In the genomic region with DNA sequence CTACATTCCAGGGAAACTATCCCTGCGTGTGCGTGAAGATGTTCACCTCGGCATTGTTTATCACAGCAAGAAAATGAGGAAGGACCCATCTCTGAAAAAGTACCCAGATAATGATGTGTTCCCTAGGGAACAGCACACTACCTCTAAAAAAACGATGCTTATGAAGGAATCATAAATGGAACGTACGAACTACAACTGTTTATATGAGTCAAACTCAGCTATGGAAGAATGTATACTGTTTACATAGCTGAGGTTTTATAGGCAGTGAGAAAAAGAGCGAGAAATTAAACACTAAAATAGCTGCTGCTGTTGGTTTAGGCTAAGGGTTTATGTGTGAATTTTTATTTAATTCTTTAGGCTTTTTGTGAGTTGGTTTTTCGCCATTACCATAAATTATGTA, we compare ENCODE assay signal across 10 cellular contexts. TPM values are rescaled to one million over a fixed set of nuclear protein-coding genes. Genes with fewer than 3 reads are reported as not detected.
DNase-seq lines count a peak whose midpoint lies in the region; ATAC-seq and TF ChIP-seq lines count a peak whose summit lies in the region.
"Had no signal": no experiment of that assay in that cellular context is flagged by ENCODE, and none has a peak within 500 bp of the region (broad histone marks: within the 10 kb centered on the region; RNA-seq: fewer than 3 reads in every experiment).

No MANE protein-coding gene starts in this region.

- H3K4me3 Mint-ChIP-seq in activated naive CD4-positive, alpha-beta T cell treated with anti-CD3 and anti-CD28 coated beads, Interleukin-2, amount 50 U/mL, for 24 hours = no peak overlapping the region
- H3K4me3 Mint-ChIP-seq in activated B cell treated with CpG ODN at 0.5 μM for 24 hours (no peak overlapping the region), progenitor cell of endocrine pancreas (ENCODE audit: low read depth) (no peak overlapping the region)

- H3K9me3 Mint-ChIP-seq in activated naive CD4-positive, alpha-beta T cell treated with anti-CD3 and anti-CD28 coated beads, Interleukin-2, amount 50 U/mL, for 24 hours = no peaks in the 10 kb centered on the region
- H3K9me3 Mint-ChIP-seq in activated B cell treated with CpG ODN at 0.5 μM for 24 hours (no peaks in the 10 kb centered on the region), progenitor cell of endocrine pancreas (ENCODE audit: low read depth) (no peaks in the 10 kb centered on the region)

- no peaks in the 10 kb centered on the region for H3K27me3 ChIP-seq in thoracic aorta (replicated peaks; ENCODE audit: insufficient read depth)

- H3K36me3 ChIP-seq in thoracic aorta = peaks cover 98% of the 10 kb centered on the region

- H3K4me3 ChIP-seq in thoracic aorta = no peak overlapping the region
- H3K4me3 ChIP-seq: lung had no signal

- no peaks in the 10 kb centered on the region for H3K4me1 ChIP-seq in thoracic aorta (ENCODE audit: control insufficient read depth in 1 of 2, low read depth in 2 of 2)

- DNase-seq in activated naive CD4-positive, alpha-beta T cell treated with anti-CD3 and anti-CD28 coated beads, Interleukin-2, amount 50 U/mL, for 16 hours = no peak
- DNase-seq in activated B cell treated with CpG ODN at 0.5 μM for 24 hours = no peak
- DNase-seq in fibroblast of the conjunctiva (ENCODE audit: low read depth) = peak; percentile 37
- no peak for DNase-seq in thoracic aorta (ENCODE audit: low spot score)
- DNase-seq in progenitor cell of endocrine pancreas (ENCODE audit: low spot score, unreplicated experiment) = no peak
- DNase-seq: T1000 had no signal

- H3K9me3 ChIP-seq in thoracic aorta = no peaks in the 10 kb centered on the region

- CTCF ChIA-PET in activated B cell treated with CpG ODN at 0.5 μM for 24 hours (lab: Charles Lee) = interaction anchor here (0.6 to 10.0 kb wide), 20 partner anchors 9 to 205 kb away, joined by 3 to 144 read pairs (median 6); no protein-coding TSS in a partner anchor

- ATAC-seq in activated B cell treated with CpG ODN at 0.5 μM for 24 hours (ENCODE audit: low read depth) (peak; percentile 19), thoracic aorta (ENCODE audit: insufficient number of reproducible peaks, low FRiP score, low read depth) (no peak), GM18861 (IDR thresholded peaks at IDR 0.05; ENCODE audit: unreplicated experiment) (no peak), HG02642 (IDR thresholded peaks at IDR 0.05; ENCODE audit: poor library complexity, unreplicated experiment) (no peak)

- peak overlapping the region; percentile 55 for H3K27ac Mint-ChIP-seq in activated naive CD4-positive, alpha-beta T cell treated with anti-CD3 and anti-CD28 coated beads, Interleukin-2, amount 50 U/mL, for 24 hours
- H3K27ac Mint-ChIP-seq in activated B cell treated with CpG ODN at 0.5 μM for 24 hours (peak overlapping the region; percentile 21), progenitor cell of endocrine pancreas (no peak overlapping the region)

- no peak for TF ChIP-seq CTCF in activated B cell treated with CpG ODN at 0.5 μM for 24 hours (IDR thresholded peaks at IDR 0.05)
- TF ChIP-seq CTCF in thoracic aorta (IDR thresholded peaks at IDR 0.05) = no peak
- no peak for TF ChIP-seq CTCF in progenitor cell of endocrine pancreas (IDR thresholded peaks at IDR 0.05; ENCODE audit: unreplicated experiment)

- peak overlapping the region; percentile 25 to 30 for H3K27ac ChIP-seq in thoracic aorta

- intact Hi-C loops in activated B cell treated with CpG ODN at 0.5 μM for 24 hours (cut with micrococcal nuclease) = loop anchor here (1.0 kb wide), 4 partner anchors 86 to 184 kb away; no protein-coding TSS in a partner anchor

- H3K36me3 Mint-ChIP-seq in activated naive CD4-positive, alpha-beta T cell treated with anti-CD3 and anti-CD28 coated beads, Interleukin-2, amount 50 U/mL, for 24 hours = peaks cover 14% of the 10 kb centered on the region
- H3K36me3 Mint-ChIP-seq in activated B cell treated with CpG ODN at 0.5 μM for 24 hours (ENCODE audit: low read depth) = peaks cover 95% of the 10 kb centered on the region
- peaks cover 24% of the 10 kb centered on the region for H3K36me3 Mint-ChIP-seq in progenitor cell of endocrine pancreas (ENCODE audit: insufficient read depth)

- POLR2A ChIA-PET in activated B cell treated with CpG ODN at 0.5 μM for 24 hours (lab: Charles Lee) = interaction anchor here (1.0 to 4.8 kb wide), 4 partner anchors 26 to 169 kb away, joined by 3 to 20 read pairs (median 10); a partner anchor contains a TSS

- H3K4me1 Mint-ChIP-seq in activated naive CD4-positive, alpha-beta T cell treated with anti-CD3 and anti-CD28 coated beads, Interleukin-2, amount 50 U/mL, for 24 hours = peaks cover 9% of the 10 kb centered on the region
- H3K4me1 Mint-ChIP-seq in activated B cell treated with CpG ODN at 0.5 μM for 24 hours (peaks cover 7% of the 10 kb centered on the region), progenitor cell of endocrine pancreas (ENCODE audit: low read depth) (no peaks in the 10 kb centered on the region)

- no peaks in the 10 kb centered on the region for H3K27me3 Mint-ChIP-seq in activated naive CD4-positive, alpha-beta T cell treated with anti-CD3 and anti-CD28 coated beads, Interleukin-2, amount 50 U/mL, for 24 hours
- H3K27me3 Mint-ChIP-seq in activated B cell treated with CpG ODN at 0.5 μM for 24 hours (no peaks in the 10 kb centered on the region), progenitor cell of endocrine pancreas (no peaks in the 10 kb centered on the region)

RNA-seq across cellular contexts. Expression of a gene that starts 48.9 kb away (rescaled TPM):
- total RNA-seq in activated B cell treated with CpG ODN at 0.5 μM for 24 hours = 10.4 and 10.7 TPM in 2 replicates
- 10 to 100 TPM; 40.1 to 47.3 TPM for total RNA-seq in thoracic aorta
- total RNA-seq in progenitor cell of endocrine pancreas = 0.12 TPM in 1 of 2 replicates, not detected in the other

Comparison
In these comparisons a context has a peak if more than half of its experiments do, and no peak if none do; other contexts are left out.
1. RNA of a gene that starts 48.9 kb away (total RNA-seq): 40.1 to 47.3 TPM in thoracic aorta and 10.4 to 10.7 TPM in activated B cell treated with CpG ODN at 0.5 μM for 24 hours; 0.12 TPM in progenitor cell of endocrine pancreas; every median in the first group is over 10 times any median in the second.